ENCODE assay signal across 13 cellular contexts in the genomic region with DNA sequence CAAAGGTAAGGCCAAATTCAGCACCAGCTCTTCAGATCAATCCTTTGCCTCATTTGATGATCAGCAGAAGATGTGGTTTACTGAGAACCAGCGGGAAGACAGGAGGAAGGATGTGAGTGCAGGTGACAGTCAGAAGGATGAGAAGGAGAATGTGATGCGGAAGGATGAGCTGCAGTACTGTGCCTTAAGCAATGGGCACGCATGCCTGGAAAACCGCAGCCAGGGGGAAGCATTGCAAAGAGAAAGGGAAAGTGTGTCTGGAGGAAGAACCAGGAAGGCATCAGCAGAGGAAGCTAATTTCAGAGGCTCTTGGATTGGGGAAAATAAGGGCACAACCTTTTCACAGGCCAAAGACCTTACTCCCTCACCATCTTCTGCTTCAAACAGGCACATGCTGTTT. TPM values are rescaled to one million over a fixed set of nuclear protein-coding genes. Genes with fewer than 3 reads are reported as not detected.
DNase-seq lines count a peak whose midpoint lies in the region; ATAC-seq, FAIRE-seq and TF ChIP-seq lines count a peak whose summit lies in the region.
"Had no signal": no experiment of that assay in that cellular context is flagged by ENCODE, and none has a peak within 500 bp of the region (broad histone marks: within the 10 kb centered on the region; RNA-seq: fewer than 3 reads in every experiment).

No MANE protein-coding gene starts in this region.

- POLR2A ChIA-PET in K562 (lab: Yijun Ruan, JAX) = interaction anchor here (0.8 to 1.5 kb wide), 3 partner anchors 17 to 61 kb away, joined by 3 to 4 read pairs (median 3); no protein-coding TSS in a partner anchor

- intact Hi-C loops in K562 (cut with micrococcal nuclease) = no loop called here

- H3K36me3 ChIP-seq in K562 (ENCODE audit: control insufficient read depth, insufficient read depth, low read length) (peaks cover 20% of the 10 kb centered on the region; the same call in 2 of the 3 replicates), neural progenitor cell (no peaks in the 10 kb centered on the region), HAP-1 (replicated peaks) (no peaks in the 10 kb centered on the region), suprapubic skin (no peaks in the 10 kb centered on the region)

- TF ChIP-seq EP300 in K562 (IDR thresholded peaks at IDR 0.05; ENCODE audit: low read length) = no peak
- TF ChIP-seq EP300 in suprapubic skin (IDR thresholded peaks at IDR 0.05) = no peak

- H3K4me2 ChIP-seq in K562 (ENCODE audit: insufficient read depth, low read length) = no peak overlapping the region
- H3K4me2 ChIP-seq in neural progenitor cell = no peak overlapping the region

- no peak for TF ChIP-seq POLR2A in K562 (conservative IDR thresholded peaks at IDR 0.05)
- no peak for TF ChIP-seq POLR2A in suprapubic skin (IDR thresholded peaks at IDR 0.05)

- H3K9me3 ChIP-seq in K562 (replicated peaks; ENCODE audit: control insufficient read depth, insufficient read depth, low read depth, low read length) (no peaks in the 10 kb centered on the region), neural progenitor cell (ENCODE audit: low read depth) (no peaks in the 10 kb centered on the region), HAP-1 (no peaks in the 10 kb centered on the region), suprapubic skin (no peaks in the 10 kb centered on the region)

- peak; percentile 13 for DNase-seq in NCI-H82 (lab: John Stamatoyannopoulos, UW)
- DNase-seq in NCI-H82 treated with DMSO at 0.1 percent for 48 hours (lab: John Stamatoyannopoulos, UW; ENCODE audit: unreplicated experiment) = no peak
- DNase-seq in K562 (ENCODE audit: extremely low read depth in 1 of 4, low spot score in 3 of 4) = no peak
- DNase-seq in neural progenitor cell (ENCODE audit: low spot score) = peak; percentile 41
- DNase-seq in nucleus accumbens (lab: John Stamatoyannopoulos, UW) = no peak
- no peak for DNase-seq in HAP-1 (ENCODE audit: low spot score in 2 of 2)
- DNase-seq in suprapubic skin (ENCODE audit: low spot score in 2 of 2) = no peak
- DNase-seq: IMR-90; left colon; stimulated activated CD8-positive, alpha-beta memory T cell treated with anti-CD3 and anti-CD28 coated beads, Interleukin-4, amount 100 ng/mL, for 48 hours had no signal

- H3K79me2 ChIP-seq in K562 (ENCODE audit: control insufficient read depth, insufficient read depth, low read length) = no peaks in the 10 kb centered on the region
- no peaks in the 10 kb centered on the region for H3K79me2 ChIP-seq in neural progenitor cell (ENCODE audit: low read depth)

- CTCF ChIA-PET in K562 (lab: Yijun Ruan, JAX; ENCODE audit: low intra/inter-chr PET ratio) = no interaction called here

- no peak for FAIRE-seq in K562 (lab: Jason Lieb, UNC)

- H3K4me3 ChIP-seq in K562 (no peak overlapping the region), neural progenitor cell (no peak overlapping the region), HAP-1 (no peak overlapping the region), suprapubic skin (no peak overlapping the region)

- H3K9me1 ChIP-seq in K562 (ENCODE audit: control insufficient read depth, insufficient read depth, low read length) = no peaks in the 10 kb centered on the region

- H4K20me1 ChIP-seq in K562 (replicated peaks; ENCODE audit: control insufficient read depth, insufficient read depth, low read length) (no peaks in the 10 kb centered on the region), neural progenitor cell (ENCODE audit: low read depth) (no peaks in the 10 kb centered on the region)

- no peak overlapping the region for H2AFZ ChIP-seq in K562 (ENCODE audit: low read depth, low read length)
- H2AFZ ChIP-seq in neural progenitor cell (replicated peaks) = no peak overlapping the region

- no peaks in the 10 kb centered on the region for H3K27me3 ChIP-seq in K562 (ENCODE audit: control insufficient read depth in 2 of 2, insufficient read depth in 2 of 2, low read length in 2 of 2)
- no peaks in the 10 kb centered on the region for H3K27me3 ChIP-seq in neural progenitor cell
- H3K27me3 ChIP-seq in HAP-1 (ENCODE audit: low read depth) = no peaks in the 10 kb centered on the region
- H3K27me3 ChIP-seq in suprapubic skin = no peaks in the 10 kb centered on the region

- H3K36me3 Mint-ChIP-seq in neural progenitor cell = no peaks in the 10 kb centered on the region

- no peak overlapping the region for H3K9ac ChIP-seq in K562 (ENCODE audit: insufficient read depth in 1 of 2, low read depth in 2 of 2, low read length in 2 of 2)
- no peak overlapping the region for H3K9ac ChIP-seq in neural progenitor cell

- peaks cover 10% of the 10 kb centered on the region for H3K27me3 Mint-ChIP-seq in neural progenitor cell (ENCODE audit: insufficient read depth, low read depth)

- 59% methylated on average over 4 of the region's 4 CpGs for WGBS in K562 (ENCODE audit: insufficient coverage, low coverage, missing lambda C conversion rate)
- WGBS in suprapubic skin = 69% methylated on average over 4 of the region's 4 CpGs

- in situ Hi-C loops in K562 (cut with MboI) (no loop called here), HAP-1 (cut with MboI; ENCODE audit: low sequenced_read_pairs) (no loop called here)

- no peak overlapping the region for H3K4me3 Mint-ChIP-seq in neural progenitor cell

- H3K4me1 Mint-ChIP-seq in neural progenitor cell = peaks cover 3% of the 10 kb centered on the region

- H3K27ac ChIP-seq in K562 (ENCODE audit: extremely low read depth, low read depth, low read length) (no peak overlapping the region), neural progenitor cell (no peak overlapping the region), suprapubic skin (no peak overlapping the region)

- BruUV-seq in K562 (replicated peaks; lab: Mats Ljungman, UMichigan) = no TSS peak

- H3K9me3 Mint-ChIP-seq in neural progenitor cell = no peaks in the 10 kb centered on the region

- peak in 1 of 2 experiments; percentile 40; a peak in 2 of 4 replicates for TF ChIP-seq RAD21 in K562 (CRISPR knock-in tag; conservative IDR thresholded peaks at IDR 0.05 in 1 of 2, IDR thresholded peaks at IDR 0.05 in 1 of 2)

- no peak overlapping the region for H3K27ac Mint-ChIP-seq in neural progenitor cell

- peak; percentile 34; the same call in 1 of the 2 replicates for TF ChIP-seq CTCF in LNCAP (IDR thresholded peaks at IDR 0.05)
- TF ChIP-seq CTCF in K562 (IDR thresholded peaks at IDR 0.05 in 2 of 3, conservative IDR thresholded peaks at IDR 0.05 in 1 of 3; ENCODE audit: insufficient read depth in 2 of 3, low read depth in 1 of 3, low read length in 3 of 3) = peak in 2 of 3 experiments; percentile 24 to 35; a peak in 1 of 6 replicates
- TF ChIP-seq CTCF in neural progenitor cell (IDR thresholded peaks at IDR 0.05) = peak; percentile 32
- no peak for TF ChIP-seq CTCF in suprapubic skin (IDR thresholded peaks at IDR 0.05)

- H3F3A ChIP-seq in neural progenitor cell (ENCODE audit: low read depth) = no peaks in the 10 kb centered on the region

- no peak; the same call in 2 of the 3 replicates for ATAC-seq in K562
- ATAC-seq: left colon had no signal

- no peaks in the 10 kb centered on the region; a peak in 1 of 5 replicates for H3K4me1 ChIP-seq in K562 (replicated peaks in 1 of 2; ENCODE audit: control insufficient read depth in 2 of 2, insufficient read depth in 2 of 2, low read length in 2 of 2)
- H3K4me1 ChIP-seq in neural progenitor cell = no peaks in the 10 kb centered on the region
- H3K4me1 ChIP-seq in HAP-1 = no peaks in the 10 kb centered on the region
- H3K4me1 ChIP-seq in suprapubic skin = peaks cover 16% of the 10 kb centered on the region

TF ChIP-seq in K562, 482 proteins besides CTCF, POLR2A, EP300 and RAD21 (continues in another document):
- TF ChIP-seq, protein P1, sequence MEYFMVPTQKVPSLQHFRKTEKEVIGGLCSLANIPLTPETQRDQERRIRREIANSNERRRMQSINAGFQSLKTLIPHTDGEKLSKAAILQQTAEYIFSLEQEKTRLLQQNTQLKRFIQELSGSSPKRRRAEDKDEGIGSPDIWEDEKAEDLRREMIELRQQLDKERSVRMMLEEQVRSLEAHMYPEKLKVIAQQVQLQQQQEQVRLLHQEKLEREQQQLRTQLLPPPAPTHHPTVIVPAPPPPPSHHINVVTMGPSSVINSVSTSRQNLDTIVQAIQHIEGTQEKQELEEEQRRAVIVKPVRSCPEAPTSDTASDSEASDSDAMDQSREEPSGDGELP (CRISPR knock-in tag; IDR thresholded peaks at IDR 0.05; ENCODE audit: borderline replicate concordance) = no peak
- TF ChIP-seq ZNF830 (CRISPR knock-in tag; IDR thresholded peaks at IDR 0.05) (no peak), TAF7 (tag; IDR thresholded peaks at IDR 0.05) (no peak), SRSF3 (IDR thresholded peaks at IDR 0.05; ENCODE audit: insufficient read depth, low read length) (no peak), CTBP1 (IDR thresholded peaks at IDR 0.05; ENCODE audit: borderline replicate concordance) (no peak), SIN3B (IDR thresholded peaks at IDR 0.05; ENCODE audit: low read depth) (no peak), EGR1 (conservative IDR thresholded peaks at IDR 0.05) (no peak), POLR2G (IDR thresholded peaks at IDR 0.05; ENCODE audit: low read depth, low read length) (no peak)
- TF ChIP-seq, protein P2, sequence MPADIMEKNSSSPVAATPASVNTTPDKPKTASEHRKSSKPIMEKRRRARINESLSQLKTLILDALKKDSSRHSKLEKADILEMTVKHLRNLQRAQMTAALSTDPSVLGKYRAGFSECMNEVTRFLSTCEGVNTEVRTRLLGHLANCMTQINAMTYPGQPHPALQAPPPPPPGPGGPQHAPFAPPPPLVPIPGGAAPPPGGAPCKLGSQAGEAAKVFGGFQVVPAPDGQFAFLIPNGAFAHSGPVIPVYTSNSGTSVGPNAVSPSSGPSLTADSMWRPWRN (IDR thresholded peaks at IDR 0.05; ENCODE audit: low read depth) = no peak

RNA-seq across cellular contexts. Expression of a gene that starts 25.7 kb away (rescaled TPM):
- total RNA-seq in K562 (2011; cell fraction: chromatin; rRNA removed; ENCODE audit: low replicate concordance) = 9.0 and 13.8 TPM in 2 replicates
- 5.0 and 7.8 TPM in 2 replicates for total RNA-seq in K562 (2011; cell fraction: nucleolus; rRNA removed)
- 6.0 and 7.1 TPM in 2 replicates for total RNA-seq in K562 (2011; cell fraction: nucleoplasm; rRNA removed)
- total RNA-seq in K562 (2014; rRNA removed) = 1.1 and 1.7 TPM in 2 replicates
- 1.7 and 2.2 TPM in 2 replicates for total RNA-seq in K562 (2014; rRNA removed; fragmentation: Illumina TruSeq; extraction: Trizol)
- 1.5 and 2.4 TPM in 2 replicates for total RNA-seq in K562 (2015; rRNA removed; fragmentation: Illumina TruSeq; extraction: Trizol)
- total RNA-seq in K562 (2021) = 4.5 and 4.9 TPM in 2 replicates
- polyA plus RNA-seq in K562 (2011; rRNA removed) = 0.89 and 1.0 TPM in 2 replicates
- 0.71 and 1.0 TPM in 2 replicates for polyA plus RNA-seq in K562 (2011; cell fraction: cytosol; rRNA removed)
- 2.5 and 5.7 TPM in 2 replicates for polyA plus RNA-seq in K562 (2011; cell fraction: nucleus; rRNA removed)
- polyA plus RNA-seq in K562 (2012) = 2.2 TPM in 2 replicates
- polyA plus RNA-seq in K562 (2014; fragmentation: Illumina TruSeq; extraction: Trizol) = 2.1 and 2.5 TPM in 2 replicates
- polyA plus RNA-seq in K562 (2014; fragmentation: Nextera tagmentation; extraction: Ambion mirVana) = under 1 TPM; 0.06 to 0.30 TPM
- polyA plus RNA-seq in K562 (2014; rRNA removed) = 1.1 and 1.3 TPM in 2 replicates
- 3.6 TPM in 2 replicates for polyA minus RNA-seq in K562 (2011; rRNA and poly(A)+ RNA removed)
- polyA minus RNA-seq in K562 (2011; cell fraction: cytosol; rRNA and poly(A)+ RNA removed) = 2.8 and 3.1 TPM in 2 replicates
- polyA minus RNA-seq in K562 (2011; cell fraction: nucleus; rRNA and poly(A)+ RNA removed) = 5.8 and 7.6 TPM in 2 replicates
- total RNA-seq in neural progenitor cell (ENCODE audit: low replicate concordance) = not detected in 2 replicates
- not detected for total RNA-seq in suprapubic skin
- total RNA-seq: G401, glomerular endothelial cell, IMR-90, left colon had no signal
- polyA plus RNA-seq: IMR-90 had no signal

Comparison
In these comparisons a context has a peak if more than half of its experiments do, and no peak if none do; other contexts are left out.
1. DNase-seq: peak in NCI-H82 (single experiment) and neural progenitor cell (single experiment); none in NCI-H82 treated with DMSO at 0.1 percent for 48 hours (single experiment), K562 (0 of 4), nucleus accumbens (0 of 56), HAP-1 (0 of 2) and suprapubic skin (0 of 2).
2. CTCF ChIP-seq: peak in LNCAP (single experiment), K562 (2 of 3) and neural progenitor cell (single experiment); none in suprapubic skin (0 of 2).